21 cellular contexts compared by ENCODE assay signal in the genomic region with DNA sequence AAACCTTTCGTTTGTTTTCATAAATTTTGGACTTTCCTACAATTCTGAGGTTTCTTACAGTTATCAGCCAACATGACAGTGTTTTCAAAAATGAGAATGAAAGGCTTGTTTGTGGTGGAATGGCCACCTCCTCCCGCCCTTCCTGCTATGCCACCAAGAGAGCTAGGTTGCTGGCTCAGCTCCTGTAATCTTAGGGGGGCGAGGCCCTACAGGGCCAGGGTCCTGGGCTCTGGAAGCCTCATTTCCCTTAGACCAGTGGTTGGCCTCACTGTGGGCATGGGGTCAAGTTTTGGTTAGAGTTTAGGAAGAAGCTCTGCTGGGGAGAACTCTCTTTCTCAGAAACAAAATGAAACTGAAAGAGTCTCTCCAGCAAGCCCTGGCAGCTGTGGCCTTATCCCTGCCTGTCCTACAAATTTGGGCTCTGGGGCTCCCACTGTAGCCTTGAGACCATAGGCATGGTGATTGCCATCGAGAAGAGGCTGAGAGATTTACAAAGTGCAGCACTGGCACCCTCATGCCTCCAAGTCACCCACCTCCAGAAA.
"Had no signal": no experiment of that assay in that cellular context is flagged by ENCODE, and none has a peak within 500 bp of the region (broad histone marks: within the 10 kb centered on the region; RNA-seq: fewer than 3 reads in every experiment).

No MANE protein-coding gene starts in this region.

- H3K36me3 ChIP-seq: brain microvascular endothelial cell, esophagus muscularis mucosa, gastroesophageal sphincter, heart left ventricle, left lung, tibial nerve, vagina had no signal

- H3K27me3 ChIP-seq: brain microvascular endothelial cell, left lung, tibial nerve, vagina had no signal

- ATAC-seq: gastroesophageal sphincter; heart left ventricle; left lung; naive thymus-derived CD4-positive, alpha-beta T cell; stimulated activated naive CD8-positive, alpha-beta T cell treated with anti-CD3 and anti-CD28 coated beads, Interleukin-15, Interleukin-2, amounts not matched to agents 100 U/mL and 50 U/mL, for 24 hours had no signal

- DNase-seq: activated CD4-positive, alpha-beta T cell treated with anti-CD3 and anti-CD28 coated beads, Interleukin-2, amount 50 U/mL, for 1 hour; activated CD4-positive, CD25-positive, alpha-beta regulatory T cell treated with anti-CD3 and anti-CD28 coated beads, Interleukin-2, amount 50 U/mL, for 72 hours; activated CD8-positive, alpha-beta memory T cell treated with anti-CD3 and anti-CD28 coated beads for 24 hours; activated CD8-positive, alpha-beta memory T cell treated with anti-CD3 and anti-CD28 coated beads, Interleukin-2, amount 50 U/mL, for 48 hours; activated effector memory CD4-positive, alpha-beta T cell treated with Interleukin-2 at 50 U/mL for 16 hours; activated naive CD4-positive, alpha-beta T cell treated with anti-CD3 and anti-CD28 coated beads, Interleukin-2, amount 50 U/mL, for 16 hours; activated T-cell treated with anti-CD3 and anti-CD28 coated beads, Interleukin-2, amount 50 U/mL, for 48 hours; aorta; brain microvascular endothelial cell; cortex of kidney; effector CD8-positive, alpha-beta T cell; heart left ventricle; left lung; naive thymus-derived CD4-positive, alpha-beta T cell; stimulated activated naive CD8-positive, alpha-beta T cell treated with anti-CD3 and anti-CD28 coated beads, Interleukin-15, Interleukin-2, amounts not matched to agents 100 U/mL and 50 U/mL, for 24 hours; T1000 had no signal

- H3K9me3 ChIP-seq: esophagus muscularis mucosa, gastroesophageal sphincter, left lung, tibial nerve, vagina had no signal

- H3K27ac ChIP-seq: brain microvascular endothelial cell, esophagus muscularis mucosa, gastroesophageal sphincter, heart left ventricle, left lung, vagina, VCaP had no signal

- H3K4me1 ChIP-seq: esophagus muscularis mucosa, gastroesophageal sphincter, heart left ventricle, left lung, vagina had no signal

- H3K4me3 ChIP-seq: gastroesophageal sphincter, left lung, vagina had no signal
